In the genomic region with DNA sequence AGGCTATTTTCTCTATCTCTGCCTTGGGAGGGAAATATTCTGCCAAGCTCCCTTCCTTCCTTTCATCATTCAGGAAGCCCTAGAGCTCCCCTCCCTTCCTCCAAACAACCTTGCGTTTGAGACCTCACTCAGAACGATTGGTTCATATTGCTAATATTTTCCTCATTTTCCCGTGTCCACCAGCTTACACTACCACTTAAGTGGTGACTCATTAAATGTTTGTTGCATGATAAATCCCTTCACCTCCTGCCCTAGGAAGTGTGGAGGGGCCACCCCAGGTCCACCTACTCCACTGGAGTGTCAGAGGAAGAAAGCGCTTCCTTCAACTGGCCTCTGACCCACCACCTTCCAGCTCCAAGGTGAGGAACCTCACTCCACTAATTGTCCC, we compare ENCODE assay signal across 10 cellular contexts. TPM values are rescaled to one million over a fixed set of nuclear protein-coding genes. Genes with fewer than 3 reads are reported as not detected.
DNase-seq lines count a peak whose midpoint lies in the region; ATAC-seq, FAIRE-seq and TF ChIP-seq lines count a peak whose summit lies in the region.
"Had no signal": no experiment of that assay in that cellular context is flagged by ENCODE, and none has a peak within 500 bp of the region (broad histone marks: within the 10 kb centered on the region; RNA-seq: fewer than 3 reads in every experiment).

No MANE protein-coding gene starts in this region.

- H3K9me3 Mint-ChIP-seq in astrocyte (ENCODE audit: unreplicated experiment) = no peaks in the 10 kb centered on the region

- H2AFZ ChIP-seq in astrocyte (ENCODE audit: low read depth, low read length) = no peak overlapping the region

- FAIRE-seq in astrocyte (lab: Jason Lieb, UNC) = no peak
- no peak for FAIRE-seq in GM12891 (lab: Jason Lieb, UNC)
- FAIRE-seq: G401.6 had no signal

- peaks cover 0 to 8% (median 0%) of the 10 kb centered on the region in 9 donors for H3K36me3 ChIP-seq in heart left ventricle
- peaks cover 4% of the 10 kb centered on the region for H3K36me3 ChIP-seq in astrocyte (ENCODE audit: insufficient read depth, low read length)
- H3K36me3 ChIP-seq in lower lobe of right lung = no peaks in the 10 kb centered on the region
- H3K36me3 ChIP-seq in vagina = no peaks in the 10 kb centered on the region

- intact Hi-C loops in heart left ventricle (cut with DNase I) = loop anchor here in 5 of 10 donors (5.0 to 10.0 kb wide), 5 partner anchors 42 to 250 kb away; partner anchors contain the start of genes MYL12A (in 2 of the 5) and MYL12B (in 1 of the 5)
- intact Hi-C loops in Right ventricle myocardium superior (cut with DNase I) = no loop called here
- intact Hi-C loops in lower lobe of right lung (cut with DNase I) = no loop called here
- intact Hi-C loops in vagina (cut with DNase I) = loop anchor here (10.0 kb wide), 2 partner anchors 50 to 230 kb away; partner anchors contain the start of gene MYL12A

- peaks cover 14% of the 10 kb centered on the region for H4K20me1 ChIP-seq in astrocyte (ENCODE audit: insufficient read depth, low read length)

- 28 to 47% (median 42%) methylated on average over 4 of the region's 4 CpGs for WGBS in heart left ventricle, 4 donors

- peaks cover 20% of the 10 kb centered on the region for H3K79me2 ChIP-seq in astrocyte (ENCODE audit: insufficient read depth, low read length)

- H3K36me3 Mint-ChIP-seq in astrocyte (ENCODE audit: low read depth, unreplicated experiment) = peaks cover 5% of the 10 kb centered on the region

- no peaks in the 10 kb centered on the region for H3K27me3 Mint-ChIP-seq in astrocyte (ENCODE audit: low read depth, unreplicated experiment)

- TF ChIP-seq POLR2A in heart left ventricle (IDR thresholded peaks at IDR 0.05) (no peak), vagina (IDR thresholded peaks at IDR 0.05) (no peak), GM12891 (IDR thresholded peaks at IDR 0.05; ENCODE audit: low read depth, low read length) (no peak)

- H3K9ac ChIP-seq in astrocyte (ENCODE audit: low read length) = no peak overlapping the region

- DNase-seq in heart left ventricle (peak in 1 of 5 donors; percentile 36), Right ventricle myocardium superior (no peak), astrocyte (ENCODE audit: low read depth) (peak; percentile 66), lower lobe of right lung (peak; percentile 64), vagina (ENCODE audit: extremely low spot score in 2 of 2) (no peak), GM12891 (ENCODE audit: insufficient read length, low spot score) (no peak)
- DNase-seq: NCI-H1930 had no signal

- H3K4me3 ChIP-seq in heart left ventricle = no peak overlapping the region
- H3K4me3 ChIP-seq in astrocyte (ENCODE audit: insufficient read depth, low read depth, low read length) = no peak overlapping the region
- H3K4me3 ChIP-seq in lower lobe of right lung = peak overlapping the region; percentile 7
- no peak overlapping the region for H3K4me3 ChIP-seq in vagina

- no peaks in the 10 kb centered on the region for H3K27me3 ChIP-seq in heart left ventricle
- no peaks in the 10 kb centered on the region for H3K27me3 ChIP-seq in astrocyte (ENCODE audit: insufficient read depth, low read length)
- H3K27me3 ChIP-seq in lower lobe of right lung (ENCODE audit: low read depth) = no peaks in the 10 kb centered on the region
- H3K27me3 ChIP-seq in vagina = no peaks in the 10 kb centered on the region

- H3K4me1 ChIP-seq in heart left ventricle = peaks cover 0 to 70% (median 28%) of the 10 kb centered on the region in 12 donors
- peaks cover 14% of the 10 kb centered on the region for H3K4me1 ChIP-seq in astrocyte (ENCODE audit: insufficient read depth, low read length)
- H3K4me1 ChIP-seq in lower lobe of right lung = peaks cover 51% of the 10 kb centered on the region
- H3K4me1 ChIP-seq in vagina = peaks cover 35% of the 10 kb centered on the region

- TF ChIP-seq CTCF in heart left ventricle (IDR thresholded peaks at IDR 0.05) (no peak), astrocyte (IDR thresholded peaks at IDR 0.05; ENCODE audit: insufficient read depth, low read depth, low read length) (no peak), lower lobe of right lung (IDR thresholded peaks at IDR 0.05) (no peak), vagina (IDR thresholded peaks at IDR 0.05) (peak in 1 of 3 experiments; percentile 13)

- peak overlapping the region; percentile 54 for H3K4me2 ChIP-seq in astrocyte (ENCODE audit: low read length)

- H3K4me3 Mint-ChIP-seq in astrocyte (ENCODE audit: unreplicated experiment) = peak overlapping the region; percentile 56

- no peaks in the 10 kb centered on the region for H3K9me3 ChIP-seq in heart left ventricle
- no peaks in the 10 kb centered on the region for H3K9me3 ChIP-seq in astrocyte (ENCODE audit: insufficient read depth, low read depth, low read length)
- H3K9me3 ChIP-seq in lower lobe of right lung = no peaks in the 10 kb centered on the region
- H3K9me3 ChIP-seq in vagina = no peaks in the 10 kb centered on the region

- peak overlapping the region; percentile 82 for H3K27ac Mint-ChIP-seq in astrocyte (ENCODE audit: unreplicated experiment)

- peaks cover 14% of the 10 kb centered on the region for H3K4me1 Mint-ChIP-seq in astrocyte (ENCODE audit: low read depth, unreplicated experiment)

- ATAC-seq in heart left ventricle = peak in 1 of 4 donors; percentile 10
- no peak for ATAC-seq in Right ventricle myocardium superior (ENCODE audit: poor library complexity)
- peak; percentile 16 to 51 for ATAC-seq in lower lobe of right lung
- ATAC-seq in GM19328 (IDR thresholded peaks at IDR 0.05; ENCODE audit: unreplicated experiment) = no peak
- no peak for ATAC-seq in HG03135 (IDR thresholded peaks at IDR 0.05; ENCODE audit: unreplicated experiment)

- H3K27ac ChIP-seq in heart left ventricle (peak overlapping the region in 11 of 12 donors; percentile 23 to 90 (median 48)), astrocyte (ENCODE audit: low read depth, low read length) (no peak overlapping the region), lower lobe of right lung (peak overlapping the region; percentile 85), vagina (peak overlapping the region; percentile 64)

TF ChIP-seq in GM12891, 5 proteins besides CTCF, POLR2A, EP300 and RAD21:
- TF ChIP-seq SPI1 (IDR thresholded peaks at IDR 0.05; ENCODE audit: low read depth, low read length) = no peak
- TF ChIP-seq TAF1 (IDR thresholded peaks at IDR 0.05; ENCODE audit: low read depth, low read length) = no peak
- TF ChIP-seq PAX5 (IDR thresholded peaks at IDR 0.05; ENCODE audit: insufficient read depth, low read length, severe bottlenecking) = no peak
- no peak for TF ChIP-seq POLR2AphosphoS5 (IDR thresholded peaks at IDR 0.05; ENCODE audit: low read depth, low read length)
- TF ChIP-seq POU2F2 (IDR thresholded peaks at IDR 0.05; ENCODE audit: low read depth, low read length) = no peak
TF ChIP-seq in GM12891: peak in this region for 0.

RNA-seq across cellular contexts. Expression of gene LPIN2, which starts 2.3 kb away (rescaled TPM):
- total RNA-seq in heart left ventricle (10 to 100 TPM in 6 of 9 donors, 1 to 10 TPM in 3; 6.1 to 21.6 (median 10.9) TPM), Right ventricle myocardium superior (10.4 TPM), astrocyte (14.6 and 16.5 TPM in 2 replicates), lower lobe of right lung (51.1 TPM), vagina (19.4 TPM)
- polyA plus RNA-seq in heart left ventricle = 10 to 100 TPM in 1 of 2 donors, 1 to 10 TPM in 1; 1.9 to 12.8 TPM
- 13.3 TPM for polyA plus RNA-seq in GM12891 (2012; ENCODE audit: low read depth, missing spikeins)

Comparison
In these comparisons a context has a peak if more than half of its experiments do, and no peak if none do; other contexts are left out.
1. ATAC-seq: peak in lower lobe of right lung (2 of 2); none in Right ventricle myocardium superior (single experiment), GM19328 (single experiment) and HG03135 (single experiment).
2. DNase-seq: peak in astrocyte (single experiment) and lower lobe of right lung (single experiment); none in Right ventricle myocardium superior (single experiment), vagina (0 of 2) and GM12891 (single experiment).